ENCODE assay signal across 11 cellular contexts in genomic region chr12:58424735-58425379, GRCh38.
DNase-seq lines count a peak whose midpoint lies in the region; ATAC-seq and TF ChIP-seq lines count a peak whose summit lies in the region.
"Had no signal": no experiment of that assay in that cellular context is flagged by ENCODE, and none has a peak within 500 bp of the region (broad histone marks: within the 10 kb centered on the region; RNA-seq: fewer than 3 reads in every experiment).

No MANE protein-coding gene starts in this region.

- no peaks in the 10 kb centered on the region for H3K27me3 ChIP-seq in skeletal muscle tissue (ENCODE audit: control insufficient read depth in 3 of 3, insufficient read depth in 3 of 3, low read length in 3 of 3)
- H3K27me3 ChIP-seq: upper lobe of left lung had no signal

- no peaks in the 10 kb centered on the region for H3K36me3 ChIP-seq in skeletal muscle tissue (ENCODE audit: control insufficient read depth in 3 of 3, insufficient read depth in 3 of 3, low read length in 3 of 3)
- H3K36me3 ChIP-seq: HAP-1, upper lobe of left lung had no signal

- no peak overlapping the region for H3K4me3 ChIP-seq in skeletal muscle tissue (ENCODE audit: low read length in 3 of 3)
- H3K4me3 ChIP-seq: upper lobe of left lung had no signal

- ATAC-seq in GM19463 (IDR thresholded peaks at IDR 0.05; ENCODE audit: unreplicated experiment) (peak; percentile 18), HG03108 (IDR thresholded peaks at IDR 0.05; ENCODE audit: unreplicated experiment) (peak; percentile 10), natural killer cell (no peak)
- ATAC-seq: left ventricle myocardium superior had no signal

- TF ChIP-seq CTCF in brain (conservative IDR thresholded peaks at IDR 0.05) (no peak), natural killer cell (IDR thresholded peaks at IDR 0.05) (no peak)

- H3K27ac ChIP-seq in skeletal muscle tissue (ENCODE audit: low read depth, low read length), result peak overlapping the region; percentile 23

- H3K9me3 Mint-ChIP-seq in brain, result peaks cover 5 to 36% (median 16%) of the 10 kb centered on the region in 5 experiments
- H3K9me3 Mint-ChIP-seq in natural killer cell, result no peaks in the 10 kb centered on the region

- DNase-seq in posterior vena cava (ENCODE audit: low spot score), result no peak
- DNase-seq in RKO (ENCODE audit: low spot score), result no peak
- no peak for DNase-seq in natural killer cell
- no peak for DNase-seq in stimulated activated naive CD4-positive, alpha-beta T cell treated with Interleukin-2 at 50 U/mL for 16 hours (lab: John Stamatoyannopoulos, UW)
- DNase-seq: left ventricle myocardium superior, upper lobe of left lung had no signal

- H3K36me3 Mint-ChIP-seq in brain, result no peaks in the 10 kb centered on the region
- H3K36me3 Mint-ChIP-seq in natural killer cell, result no peaks in the 10 kb centered on the region

- intact Hi-C loops in posterior vena cava (cut with DNase I), result no loop called here
- intact Hi-C loops in natural killer cell (cut with micrococcal nuclease), result no loop called here

- peaks cover 40% of the 10 kb centered on the region for H3K4me1 Mint-ChIP-seq in brain
- H3K4me1 Mint-ChIP-seq in natural killer cell, result peaks cover 0 to 3% of the 10 kb centered on the region in 2 donors

- no peak overlapping the region for H3K9ac ChIP-seq in skeletal muscle tissue (ENCODE audit: low read depth in 1 of 3, low read length in 3 of 3)

- peak overlapping the region; percentile 16 to 97 (median 90) for H3K27ac Mint-ChIP-seq in brain
- no peak overlapping the region for H3K27ac Mint-ChIP-seq in natural killer cell

- peaks cover 9% of the 10 kb centered on the region for H3K27me3 Mint-ChIP-seq in brain
- peaks cover 0 to 5% of the 10 kb centered on the region in 2 donors for H3K27me3 Mint-ChIP-seq in natural killer cell (ENCODE audit: low read depth in 2 of 2)

- H3K4me1 ChIP-seq in skeletal muscle tissue (ENCODE audit: control insufficient read depth in 3 of 3, insufficient read depth in 3 of 3, low read length in 3 of 3), result peaks cover 0 to 4% (median 2%) of the 10 kb centered on the region in 3 donors

- H3K9me3 ChIP-seq in skeletal muscle tissue (ENCODE audit: control insufficient read depth in 3 of 3, low read length in 3 of 3), result no peaks in the 10 kb centered on the region
- H3K9me3 ChIP-seq: HAP-1, upper lobe of left lung had no signal

- H3K4me3 Mint-ChIP-seq in brain (peak overlapping the region in 3 of 5 experiments; percentile 13 to 57 (median 36)), natural killer cell (no peak overlapping the region)

Comparison
In these comparisons a context has a peak if more than half of its experiments do, and no peak if none do; other contexts are left out.
1. ATAC-seq: peak in GM19463 (single experiment) and HG03108 (single experiment); none in natural killer cell (0 of 3).
2. H3K27ac Mint-ChIP-seq: peak in brain (5 of 5); none in natural killer cell (0 of 2).